1 cellular context compared by ENCODE assay signal in genomic region chr19:16739546-16739945, GRCh38.
TF ChIP-seq lines count a peak whose summit lies in the region.

No MANE protein-coding gene starts in this region.

TF ChIP-seq in A549, 52 proteins besides CTCF, POLR2A, EP300 and RAD21 (continued from another document):
- peak; percentile 68 for TF ChIP-seq REST (IDR thresholded peaks at IDR 0.05)
- TF ChIP-seq SREBF2 (IDR thresholded peaks at IDR 0.05), result no peak
- TF ChIP-seq NFE2L2 (conservative IDR thresholded peaks at IDR 0.05; ENCODE audit: low read length), result no peak
- TF ChIP-seq BHLHE40 (IDR thresholded peaks at IDR 0.05; ENCODE audit: low read depth, low read length), result no peak
